16 cellular contexts compared by ENCODE assay signal in genomic region chr14:31977001-31977556, GRCh38.
"Had no signal": no experiment of that assay in that cellular context is flagged by ENCODE, and none has a peak within 500 bp of the region (broad histone marks: within the 10 kb centered on the region; RNA-seq: fewer than 3 reads in every experiment).

No MANE protein-coding gene starts in this region.

- H3K27ac Mint-ChIP-seq: natural killer cell treated with Interleukin-12 subunit alpha and Interleukin-12 subunit beta and Interleukin-15 and Interleukin-18, amount 100 ng/mL, for 72 hours; neural progenitor cell; type B pancreatic cell had no signal

- H3K4me1 Mint-ChIP-seq: neural progenitor cell had no signal

- DNase-seq: effector memory CD4-positive, alpha-beta T cell; heart left ventricle; hippocampal formation; left colon; left ventricle myocardium superior; mesenchymal stem cell; midbrain; nucleus accumbens; ovary; small intestine; stimulated activated CD4-positive, alpha-beta T cell treated with anti-CD3 and anti-CD28 coated beads, Interleukin-12 subunit alpha, Interleukin-12 subunit beta, amount 100 ng/mL, for 4 hours; stimulated activated naive CD4-positive, alpha-beta T cell treated with Interleukin-2 at 50 U/mL for 16 hours had no signal

- H3K27me3 Mint-ChIP-seq: type B pancreatic cell had no signal

- ATAC-seq: esophagus mucosa; heart left ventricle; left colon; left ventricle myocardium superior; natural killer cell treated with Interleukin-12 subunit alpha and Interleukin-12 subunit beta and Interleukin-15 and Interleukin-18, amount 100 ng/mL, for 72 hours had no signal

- H3K36me3 Mint-ChIP-seq: natural killer cell treated with Interleukin-12 subunit alpha and Interleukin-12 subunit beta and Interleukin-15 and Interleukin-18, amount 100 ng/mL, for 72 hours; neural progenitor cell; type B pancreatic cell had no signal

- H3K4me3 Mint-ChIP-seq: natural killer cell treated with Interleukin-12 subunit alpha and Interleukin-12 subunit beta and Interleukin-15 and Interleukin-18, amount 100 ng/mL, for 72 hours; neural progenitor cell; type B pancreatic cell had no signal
